25 cellular contexts compared by ENCODE assay signal in the genomic region with DNA sequence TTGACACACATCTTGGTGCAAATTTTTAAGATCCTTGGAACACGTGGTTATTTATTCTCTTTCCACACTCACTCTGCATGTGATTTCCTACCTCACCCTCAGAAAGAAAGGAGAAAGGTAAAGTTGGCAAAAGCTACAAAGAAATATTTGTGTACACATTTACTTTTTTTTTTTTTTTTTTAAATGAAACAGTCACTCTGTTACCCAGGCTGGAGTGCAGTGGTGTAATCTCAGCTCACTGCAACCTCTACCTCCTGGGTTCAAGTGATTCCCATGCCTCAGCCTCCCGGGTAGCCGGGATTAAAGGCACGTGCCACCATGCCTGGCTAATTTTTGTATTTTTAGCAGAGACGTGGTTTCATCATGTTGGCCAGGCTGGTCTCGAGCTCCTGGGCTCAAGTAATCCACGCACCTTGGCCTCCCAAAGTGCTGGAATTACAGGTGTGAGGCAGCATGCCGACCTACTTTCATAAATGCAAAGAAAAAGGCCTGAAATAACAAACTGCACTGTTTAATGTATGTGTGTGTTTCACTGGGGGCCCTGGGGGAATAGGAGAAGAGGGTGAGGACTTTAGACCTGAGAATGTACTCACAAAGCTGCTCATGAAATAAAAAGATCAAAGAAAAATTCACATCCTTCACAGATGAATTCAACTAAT.
DNase-seq lines count a peak whose midpoint lies in the region; ATAC-seq and TF ChIP-seq lines count a peak whose summit lies in the region.
"Had no signal": no experiment of that assay in that cellular context is flagged by ENCODE, and none has a peak within 500 bp of the region (broad histone marks: within the 10 kb centered on the region; RNA-seq: fewer than 3 reads in every experiment).

No MANE protein-coding gene starts in this region.

- H3K27ac Mint-ChIP-seq in CD14-positive monocyte (peak overlapping the region in 5 of 7 donors; percentile 7 to 98 (median 51)), endodermal cell (peak overlapping the region; percentile 33), nephron progenitor cell (peak overlapping the region; percentile 91)
- H3K27ac Mint-ChIP-seq: activated naive CD4-positive, alpha-beta T cell treated with anti-CD3 and anti-CD28 coated beads for 36 hours; dendritic cell treated with granulocyte-macrophage colony-stimulating factor and Interleukin-4, amounts not matched to agents 40 ng/mL and 50 ng/mL, for 4 days; stimulated activated naive CD8-positive, alpha-beta T cell treated with anti-CD3 and anti-CD28 coated beads, Interleukin-15, Interleukin-2, amounts not matched to agents 100 ng/mL and 50 ng/mL, for 24 hours had no signal

- peaks cover 46% of the 10 kb centered on the region for H3F3A ChIP-seq in SU-DHL-6 (ENCODE audit: insufficient read depth)

- no peaks in the 10 kb centered on the region for H3K4me1 ChIP-seq in endodermal cell (ENCODE audit: control insufficient read depth, insufficient read depth, low read length)
- H3K4me1 ChIP-seq: BE2C, esophagus muscularis mucosa, foreskin keratinocyte, SJSA1 had no signal

- H3K36me3 Mint-ChIP-seq in CD14-positive monocyte: peaks cover 67 to 77% of the 10 kb centered on the region in 2 donors
- peaks cover 66% of the 10 kb centered on the region for H3K36me3 Mint-ChIP-seq in endodermal cell (ENCODE audit: low read depth)
- H3K36me3 Mint-ChIP-seq in nephron progenitor cell (ENCODE audit: low read depth): peaks cover 60% of the 10 kb centered on the region

- DNase-seq in CD14-positive monocyte (ENCODE audit: low spot score) (no peak), endodermal cell (no peak), nephron progenitor cell (no peak)
- DNase-seq: ACHN; activated CD4-positive, CD25-positive, alpha-beta regulatory T cell treated with anti-CD3 and anti-CD28 coated beads, Interleukin-2, amount 50 U/mL, for 72 hours; activated naive CD4-positive, alpha-beta T cell treated with anti-CD3 and anti-CD28 coated beads for 36 hours; anterior cingulate cortex; BE2C; foreskin keratinocyte; H7; heart left ventricle; Karpas-422; NCI-H1417 treated with DMSO at 0.1 percent for 48 hours; NCI-H748 treated with DMSO at 0.1 percent for 48 hours; sigmoid colon; trophoblast cell had no signal

- no peaks in the 10 kb centered on the region for H3K27me3 ChIP-seq in SU-DHL-6 (ENCODE audit: low read length)
- H3K27me3 ChIP-seq in endodermal cell (ENCODE audit: control insufficient read depth, insufficient read depth, low read length, poor library complexity, severe bottlenecking): no peaks in the 10 kb centered on the region
- H3K27me3 ChIP-seq: BE2C, esophagus muscularis mucosa, foreskin keratinocyte, heart left ventricle, sigmoid colon, SJSA1 had no signal

- H4K20me1 ChIP-seq in SU-DHL-6 (ENCODE audit: low read depth, low read length): no peaks in the 10 kb centered on the region

- intact Hi-C loops in CD14-positive monocyte (cut with micrococcal nuclease): no loop called here

- no peak overlapping the region for H3K4me2 ChIP-seq in SU-DHL-6 (ENCODE audit: low read depth, low read length, poor library complexity, severe bottlenecking)

- WGBS in endodermal cell (ENCODE audit: insufficient coverage in 1 of 2, insufficient read length in 1 of 2), 2 experiments: 96% methylated on average over 6 to 8 of the region's 8 CpGs

- H3K9ac ChIP-seq in SU-DHL-6 (ENCODE audit: low read length): no peak overlapping the region
- no peak overlapping the region for H3K9ac ChIP-seq in endodermal cell (ENCODE audit: extremely low read depth, low read length, poor library complexity, severe bottlenecking)

- H3K36me3 ChIP-seq in SU-DHL-6 (ENCODE audit: low read length) (peaks cover 74% of the 10 kb centered on the region), endodermal cell (ENCODE audit: control insufficient read depth, insufficient read depth, low read length) (peaks cover 80% of the 10 kb centered on the region)

- no peaks in the 10 kb centered on the region; the same call in 1 of the 2 replicates for H3K79me2 ChIP-seq in SU-DHL-6 (ENCODE audit: insufficient read depth, low read length)

- H3K27me3 Mint-ChIP-seq in CD14-positive monocyte (ENCODE audit: low read depth in 3 of 3): no peaks in the 10 kb centered on the region
- no peaks in the 10 kb centered on the region for H3K27me3 Mint-ChIP-seq in endodermal cell (ENCODE audit: insufficient read depth)
- H3K27me3 Mint-ChIP-seq in nephron progenitor cell (ENCODE audit: low read depth, poor library complexity): no peaks in the 10 kb centered on the region
- H3K27me3 Mint-ChIP-seq: dendritic cell treated with granulocyte-macrophage colony-stimulating factor and Interleukin-4, amounts not matched to agents 40 ng/mL and 50 ng/mL, for 4 days; stimulated activated naive CD8-positive, alpha-beta T cell treated with anti-CD3 and anti-CD28 coated beads, Interleukin-15, Interleukin-2, amounts not matched to agents 100 ng/mL and 50 ng/mL, for 24 hours had no signal

- H3K9me3 Mint-ChIP-seq in CD14-positive monocyte (no peaks in the 10 kb centered on the region), endodermal cell (no peaks in the 10 kb centered on the region), nephron progenitor cell (no peaks in the 10 kb centered on the region)
- H3K9me3 Mint-ChIP-seq: activated naive CD4-positive, alpha-beta T cell treated with anti-CD3 and anti-CD28 coated beads for 36 hours; dendritic cell treated with granulocyte-macrophage colony-stimulating factor and Interleukin-4, amounts not matched to agents 40 ng/mL and 50 ng/mL, for 4 days; stimulated activated naive CD8-positive, alpha-beta T cell treated with anti-CD3 and anti-CD28 coated beads, Interleukin-15, Interleukin-2, amounts not matched to agents 100 ng/mL and 50 ng/mL, for 24 hours had no signal

- no peak overlapping the region for H2AFZ ChIP-seq in SU-DHL-6 (ENCODE audit: low read depth, low read length, severe bottlenecking)

- TF ChIP-seq CTCF in CD14-positive monocyte (IDR thresholded peaks at IDR 0.05) (no peak), SU-DHL-6 (IDR thresholded peaks at IDR 0.05; ENCODE audit: insufficient read depth, low read length, poor library complexity, severe bottlenecking) (no peak), endodermal cell (conservative IDR thresholded peaks at IDR 0.05) (no peak), nephron progenitor cell (IDR thresholded peaks at IDR 0.05) (no peak)

- H3K27ac ChIP-seq in SU-DHL-6 (ENCODE audit: low read depth, low read length) (peak overlapping the region; percentile 70), endodermal cell (ENCODE audit: low read depth, low read length) (no peak overlapping the region)
- H3K27ac ChIP-seq: esophagus muscularis mucosa, foreskin keratinocyte, heart left ventricle, sigmoid colon, SJSA1 had no signal

- H3K4me3 Mint-ChIP-seq in CD14-positive monocyte (no peak overlapping the region), endodermal cell (no peak overlapping the region), nephron progenitor cell (no peak overlapping the region)
- H3K4me3 Mint-ChIP-seq: activated naive CD4-positive, alpha-beta T cell treated with anti-CD3 and anti-CD28 coated beads for 36 hours; dendritic cell treated with granulocyte-macrophage colony-stimulating factor and Interleukin-4, amounts not matched to agents 40 ng/mL and 50 ng/mL, for 4 days; stimulated activated naive CD8-positive, alpha-beta T cell treated with anti-CD3 and anti-CD28 coated beads, Interleukin-15, Interleukin-2, amounts not matched to agents 100 ng/mL and 50 ng/mL, for 24 hours had no signal

- no peak overlapping the region for H3K4me3 ChIP-seq in SU-DHL-6 (ENCODE audit: insufficient read depth, low read length, poor library complexity, severe bottlenecking)
- no peak overlapping the region for H3K4me3 ChIP-seq in endodermal cell (ENCODE audit: low read length)
- H3K4me3 ChIP-seq: esophagus muscularis mucosa, heart left ventricle, sigmoid colon, SJSA1 had no signal

- peaks cover 33% of the 10 kb centered on the region for H3K4me1 Mint-ChIP-seq in CD14-positive monocyte
- H3K4me1 Mint-ChIP-seq in endodermal cell: peaks cover 30% of the 10 kb centered on the region
- H3K4me1 Mint-ChIP-seq in nephron progenitor cell: peaks cover 6% of the 10 kb centered on the region

- ATAC-seq in HG03196 (IDR thresholded peaks at IDR 0.05; ENCODE audit: unreplicated experiment) (no peak), GM21786 (IDR thresholded peaks at IDR 0.05; ENCODE audit: unreplicated experiment) (no peak), GM19455 (IDR thresholded peaks at IDR 0.05; ENCODE audit: unreplicated experiment) (no peak)
- no peak for ATAC-seq in activated CD4-positive, CD25-positive, alpha-beta regulatory T cell treated with anti-CD3 and anti-CD28 coated beads, Interleukin-2, amount 50 U/mL, for 24 hours
- ATAC-seq: foreskin keratinocyte, heart left ventricle had no signal

- no peaks in the 10 kb centered on the region for H3K9me3 ChIP-seq in SU-DHL-6 (ENCODE audit: insufficient read depth, low read length)
- H3K9me3 ChIP-seq in endodermal cell (ENCODE audit: control insufficient read depth, low read length): no peaks in the 10 kb centered on the region
- H3K9me3 ChIP-seq: BE2C, esophagus muscularis mucosa, heart left ventricle, sigmoid colon, SJSA1 had no signal

- no peaks in the 10 kb centered on the region for H3K9me2 ChIP-seq in SU-DHL-6 (replicated peaks; ENCODE audit: insufficient read depth, low read length)

Comparison
In these comparisons a context has a peak if more than half of its experiments do, and no peak if none do; other contexts are left out.
1. H3K27ac Mint-ChIP-seq: peak in every context shown above with its lines; median percentile 91 in nephron progenitor cell; 51 in CD14-positive monocyte; 33 in endodermal cell.